24 cellular contexts compared by ENCODE assay signal in the genomic region with DNA sequence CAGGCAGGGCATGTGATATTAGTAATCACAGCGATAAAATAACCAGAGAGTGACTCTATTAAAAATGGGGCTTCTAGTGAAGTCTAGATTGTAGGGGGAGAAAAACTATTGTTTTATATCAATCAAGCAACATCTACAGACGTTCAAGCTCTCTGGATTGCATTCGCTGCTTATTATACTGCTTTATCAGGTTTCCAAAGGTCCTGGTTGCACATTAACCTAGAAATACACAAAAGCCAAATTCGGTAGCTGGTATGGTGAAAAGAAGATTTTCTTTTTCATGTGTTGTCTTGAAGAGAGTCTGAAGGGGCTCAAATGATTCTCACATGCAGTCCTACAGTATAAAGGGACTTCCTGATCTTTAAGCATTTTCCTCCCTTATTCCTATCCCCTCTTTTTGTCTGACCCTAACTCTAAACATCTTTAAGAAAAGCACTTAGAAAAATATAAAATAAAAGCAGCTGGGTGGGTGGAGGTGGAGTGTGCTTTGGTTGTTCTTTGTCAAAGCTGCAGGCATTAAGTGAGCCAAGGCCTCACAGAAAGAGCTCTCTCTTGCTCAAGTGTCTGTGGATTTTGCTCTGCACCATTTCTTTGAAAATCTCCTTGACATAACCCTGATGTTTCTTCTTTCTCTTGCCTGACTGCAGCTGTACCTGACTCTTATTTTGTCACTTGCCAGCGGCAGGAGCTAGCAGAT.
"Had no signal": no experiment of that assay in that cellular context is flagged by ENCODE, and none has a peak within 500 bp of the region (broad histone marks: within the 10 kb centered on the region; RNA-seq: fewer than 3 reads in every experiment).

No MANE protein-coding gene starts in this region.

- ATAC-seq: activated CD4-positive, CD25-positive, alpha-beta regulatory T cell treated with anti-CD3 and anti-CD28 coated beads, Interleukin-2, amount 50 U/mL, for 24 hours; activated CD8-positive, alpha-beta T cell treated with anti-CD3 and anti-CD28 coated beads for 36 hours; activated T-cell treated with anti-CD3 and anti-CD28 coated beads, Interleukin-2, amount 50 U/mL, for 72 hours; PC-3 had no signal

- H3K4me1 ChIP-seq: adrenal gland had no signal

- DNase-seq: activated CD4-positive, alpha-beta T cell treated with anti-CD3 and anti-CD28 coated beads for 4 hours; activated CD8-positive, alpha-beta memory T cell treated with anti-CD3 and anti-CD28 coated beads, Interleukin-2, amount 50 U/mL, for 4 hours; activated CD8-positive, alpha-beta T cell treated with anti-CD3 and anti-CD28 coated beads for 36 hours; activated naive CD4-positive, alpha-beta T cell treated with anti-CD3 and anti-CD28 coated beads, Interleukin-2, amount 50 U/mL, for 16 hours; activated naive CD8-positive, alpha-beta T cell treated with anti-CD3 and anti-CD28 coated beads, Interleukin-2, amount 10 ng/mL, durations not matched to agents 7 days and 5 days; activated T-cell treated with anti-CD3 and anti-CD28 coated beads, Interleukin-2, amount 50 U/mL, for 72 hours; adrenal gland; anterior cingulate cortex; Kasumi-1; KBM-7; NCI-H1048; NCI-H146; NCI-H187 treated with DMSO at 0.1 percent for 48 hours; NCI-H2081 treated with DMSO at 0.1 percent for 48 hours; NCI-H2171 treated with DMSO at 0.1 percent for 48 hours; NCI-H345; NCI-H510A; NCI-H526 treated with DMSO at 0.1 percent for 48 hours; PC-3; SHP77 treated with DMSO at 0.1 percent for 48 hours had no signal

- H3K9me3 ChIP-seq: adrenal gland had no signal

- H3K27me3 Mint-ChIP-seq: activated CD8-positive, alpha-beta T cell treated with anti-CD3 and anti-CD28 coated beads for 36 hours; activated naive CD8-positive, alpha-beta T cell treated with anti-CD3 and anti-CD28 coated beads, Interleukin-2, amount 10 ng/mL, durations not matched to agents 7 days and 5 days; central memory CD8-positive, alpha-beta T cell had no signal

- H3K27ac Mint-ChIP-seq: activated CD8-positive, alpha-beta T cell treated with anti-CD3 and anti-CD28 coated beads for 36 hours; activated naive CD8-positive, alpha-beta T cell treated with anti-CD3 and anti-CD28 coated beads, Interleukin-2, amount 10 ng/mL, durations not matched to agents 7 days and 5 days; activated T-cell treated with anti-CD3 and anti-CD28 coated beads, Interleukin-2, amount 50 U/mL, for 72 hours; T-helper 1 cell treated with Interleukin-12 subunit alpha and Interleukin-12 subunit beta and Interleukin-4 antibody, amounts not matched to agents 30 μg/mL and 1 μg/mL, for 36 hours had no signal

- H3K36me3 ChIP-seq: adrenal gland had no signal

- H3K27ac ChIP-seq: adrenal gland had no signal

- H3K4me3 Mint-ChIP-seq: activated CD8-positive, alpha-beta T cell treated with anti-CD3 and anti-CD28 coated beads for 36 hours; activated naive CD8-positive, alpha-beta T cell treated with anti-CD3 and anti-CD28 coated beads, Interleukin-2, amount 10 ng/mL, durations not matched to agents 7 days and 5 days; activated T-cell treated with anti-CD3 and anti-CD28 coated beads, Interleukin-2, amount 50 U/mL, for 72 hours; central memory CD8-positive, alpha-beta T cell; T-helper 1 cell treated with Interleukin-12 subunit alpha and Interleukin-12 subunit beta and Interleukin-4 antibody, amounts not matched to agents 30 μg/mL and 1 μg/mL, for 36 hours had no signal

- H3K4me1 Mint-ChIP-seq: central memory CD8-positive, alpha-beta T cell had no signal

- H3K9me3 Mint-ChIP-seq: activated CD8-positive, alpha-beta T cell treated with anti-CD3 and anti-CD28 coated beads for 36 hours; activated naive CD8-positive, alpha-beta T cell treated with anti-CD3 and anti-CD28 coated beads, Interleukin-2, amount 10 ng/mL, durations not matched to agents 7 days and 5 days; activated T-cell treated with anti-CD3 and anti-CD28 coated beads, Interleukin-2, amount 50 U/mL, for 72 hours; central memory CD8-positive, alpha-beta T cell; T-helper 1 cell treated with Interleukin-12 subunit alpha and Interleukin-12 subunit beta and Interleukin-4 antibody, amounts not matched to agents 30 μg/mL and 1 μg/mL, for 36 hours had no signal

- H3K4me3 ChIP-seq: adrenal gland had no signal

- FAIRE-seq: bronchial epithelial cell had no signal
